ENCODE assay signal across 18 cellular contexts in the genomic region with DNA sequence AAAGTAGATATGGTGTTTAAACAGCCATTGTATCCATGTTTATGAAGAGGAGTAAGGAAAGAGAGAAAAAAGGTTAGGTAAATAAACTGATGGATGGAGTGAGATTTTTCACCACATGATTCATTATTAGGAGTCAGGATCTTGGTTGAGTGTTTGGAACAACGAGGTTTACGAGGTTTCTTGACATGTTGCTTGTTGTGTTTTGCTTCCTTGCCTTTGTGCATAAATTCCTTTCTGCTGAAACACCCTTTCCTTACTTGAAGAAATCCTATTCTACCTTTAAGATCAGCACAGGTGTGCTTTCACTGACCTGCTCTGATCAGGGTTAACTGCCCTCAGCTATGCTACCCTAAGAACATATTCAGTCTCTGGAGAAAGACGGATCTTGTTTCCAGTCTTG.
A peak's percentile ranks its signal among the peaks of the same experiment; 100 is the strongest.
DNase-seq lines count a peak whose midpoint lies in the region; ATAC-seq and TF ChIP-seq lines count a peak whose summit lies in the region.
"Had no signal": no experiment of that assay in that cellular context is flagged by ENCODE, and none has a peak within 500 bp of the region (broad histone marks: within the 10 kb centered on the region; RNA-seq: fewer than 3 reads in every experiment).

No MANE protein-coding gene starts in this region.

- H2AFZ ChIP-seq in GM23248: no peak overlapping the region
- H2AFZ ChIP-seq in PC-9: peak overlapping the region; percentile 68

- in situ Hi-C loops in GM23248 (cut with MboI): no loop called here

- no TSS peak for BruUV-seq in PC-9 (replicated peaks; lab: Mats Ljungman, UMichigan)

- H3K4me2 ChIP-seq in GM23248 (ENCODE audit: unreplicated experiment) (peak overlapping the region; percentile 16), PC-9 (peak overlapping the region; percentile 63)

- H3K9ac ChIP-seq in GM23248: no peak overlapping the region

- no peaks in the 10 kb centered on the region for H3K27me3 ChIP-seq in GM23248 (replicated peaks; ENCODE audit: insufficient read depth)
- H3K27me3 ChIP-seq in PC-9 (ENCODE audit: insufficient read depth, low read depth): no peaks in the 10 kb centered on the region
- H3K27me3 ChIP-seq: body of pancreas had no signal

- H4K20me1 ChIP-seq in GM23248 (ENCODE audit: insufficient read depth): no peaks in the 10 kb centered on the region
- H4K20me1 ChIP-seq in PC-9 (ENCODE audit: insufficient read depth): no peaks in the 10 kb centered on the region

- H3K4me3 ChIP-seq in GM23248 (no peak overlapping the region), PC-9 (peak overlapping the region; percentile 7; the same call in 1 of the 2 replicates)
- H3K4me3 ChIP-seq: body of pancreas had no signal

- no peak for TF ChIP-seq CTCF in PC-9 (conservative IDR thresholded peaks at IDR 0.05)

- H3K79me2 ChIP-seq in GM23248 (ENCODE audit: insufficient read depth) (no peaks in the 10 kb centered on the region), PC-9 (ENCODE audit: low read depth) (no peaks in the 10 kb centered on the region)

- DNase-seq in GM23248: peak; percentile 43
- peak in 1 of 2 experiments; percentile 97 for DNase-seq in PC-9
- DNase-seq in epithelial cell of prostate (ENCODE audit: low read depth, low spot score): peak; percentile 93
- peak; percentile 89 for DNase-seq in renal cortical epithelial cell (ENCODE audit: low read depth)
- DNase-seq in activated CD4-positive, alpha-beta T cell treated with anti-CD3 and anti-CD28 coated beads, Interleukin-2, amount 50 U/mL, for 48 hours: no peak
- DNase-seq in H4 (ENCODE audit: low spot score): no peak
- DNase-seq in activated CD4-positive, alpha-beta T cell treated with anti-CD3 and anti-CD28 coated beads for 1 hour: no peak
- DNase-seq: activated CD8-positive, alpha-beta T cell treated with anti-CD3 and anti-CD28 coated beads, Interleukin-2, amount 10 ng/mL, durations not matched to agents 7 days and 5 days; activated T-cell treated with anti-CD3 and anti-CD28 coated beads, Interleukin-2, amount 50 U/mL, for 4 hours; body of pancreas; Caco-2; hypothalamus; NCI-H526 treated with DMSO at 0.1 percent for 48 hours; SHP77 treated with DMSO at 0.1 percent for 48 hours; T-helper 17 cell; WERI-Rb-1 had no signal

- CTCF ChIA-PET in PC-9 (lab: Charles Lee): no interaction called here

- H3K27ac ChIP-seq in GM23248: peak overlapping the region; percentile 32
- peak overlapping the region; percentile 71 for H3K27ac ChIP-seq in PC-9
- peak overlapping the region; percentile 91 for H3K27ac ChIP-seq in epithelial cell of prostate
- H3K27ac ChIP-seq: body of pancreas, WERI-Rb-1 had no signal

- POLR2A ChIA-PET in PC-9 (lab: Charles Lee; ENCODE audit: unreplicated experiment): no interaction called here

- H3K9me2 ChIP-seq in GM23248 (ENCODE audit: insufficient read depth) (no peaks in the 10 kb centered on the region), PC-9 (ENCODE audit: insufficient read depth) (no peaks in the 10 kb centered on the region)

- H3F3A ChIP-seq in GM23248 (ENCODE audit: insufficient read depth) (peaks cover 39% of the 10 kb centered on the region), PC-9 (ENCODE audit: insufficient read depth, low read depth) (peaks cover 26% of the 10 kb centered on the region)

- ATAC-seq in GM19397 (IDR thresholded peaks at IDR 0.05; ENCODE audit: unreplicated experiment): no peak
- ATAC-seq: activated CD8-positive, alpha-beta T cell treated with anti-CD3 and anti-CD28 coated beads, Interleukin-2, amount 10 ng/mL, durations not matched to agents 7 days and 5 days; activated T-cell treated with anti-CD3 and anti-CD28 coated beads, Interleukin-2, amount 50 U/mL, for 4 hours; body of pancreas; left lobe of liver; T-helper 17 cell had no signal

- H3K4me1 ChIP-seq in GM23248 (ENCODE audit: insufficient read depth) (peaks cover 38% of the 10 kb centered on the region), PC-9 (replicated peaks; ENCODE audit: insufficient read depth) (peaks cover 46% of the 10 kb centered on the region)
- H3K4me1 ChIP-seq: Caco-2 had no signal

- H3K9me3 ChIP-seq in GM23248 (ENCODE audit: low read depth): no peaks in the 10 kb centered on the region
- H3K9me3 ChIP-seq in PC-9 (ENCODE audit: insufficient read depth, low read depth): peaks cover 4% of the 10 kb centered on the region; the same call in 1 of the 2 replicates
- H3K9me3 ChIP-seq: Caco-2 had no signal

- intact Hi-C loops in PC-9 (cut with micrococcal nuclease; ENCODE audit: unreplicated experiment): loop anchor here (1.0 kb wide), 1 partner anchor 101 kb away; no protein-coding TSS in a partner anchor

- 56 to 59% methylated on average over 3 of the region's 3 CpGs for WGBS in GM23248 (ENCODE audit: low coverage in 1 of 2, low lambda C conversion rate in 2 of 2, missing lambda C conversion rate in 2 of 2), 2 experiments

- H3K36me3 ChIP-seq in GM23248 (ENCODE audit: low read depth) (no peaks in the 10 kb centered on the region), PC-9 (ENCODE audit: low read depth) (no peaks in the 10 kb centered on the region)
- H3K36me3 ChIP-seq: WERI-Rb-1 had no signal

Comparison
In these comparisons a context has a peak if more than half of its experiments do, and no peak if none do; other contexts are left out.
1. DNase-seq: peak in GM23248 (single experiment), epithelial cell of prostate (single experiment) and renal cortical epithelial cell (single experiment); none in activated CD4-positive, alpha-beta T cell treated with anti-CD3 and anti-CD28 coated beads, Interleukin-2, amount 50 U/mL, for 48 hours (0 of 2), H4 (single experiment) and activated CD4-positive, alpha-beta T cell treated with anti-CD3 and anti-CD28 coated beads for 1 hour (single experiment).
2. H3K27ac ChIP-seq: peak in every context shown above with its lines; median percentile 91 in epithelial cell of prostate; 71 in PC-9; 32 in GM23248.